Comparison of ENCODE assay signal across 23 cellular contexts in the genomic region with DNA sequence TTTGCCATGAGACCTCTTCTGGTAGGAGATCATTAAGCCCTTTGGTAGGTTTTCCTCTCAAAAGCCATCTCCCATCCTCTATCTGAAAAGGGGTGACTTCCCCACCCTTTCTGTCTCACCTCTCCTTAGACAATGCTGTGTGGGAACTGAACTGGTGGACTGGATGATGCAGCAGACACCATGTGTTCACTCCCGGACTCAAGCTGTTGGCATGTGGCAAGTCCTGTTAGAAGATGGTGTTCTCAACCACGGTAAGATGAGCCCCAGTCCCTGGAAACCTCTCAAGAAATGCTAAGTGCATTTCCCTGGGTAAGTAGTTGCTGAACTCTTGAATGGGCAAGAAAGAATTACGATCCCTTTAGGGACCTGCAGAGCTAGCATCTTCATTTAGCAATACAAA.
DNase-seq lines count a peak whose midpoint lies in the region; ATAC-seq, FAIRE-seq and TF ChIP-seq lines count a peak whose summit lies in the region.
"Had no signal": no experiment of that assay in that cellular context is flagged by ENCODE, and none has a peak within 500 bp of the region (broad histone marks: within the 10 kb centered on the region; RNA-seq: fewer than 3 reads in every experiment).

No MANE protein-coding gene starts in this region.

- H3K4me3 ChIP-seq in HepG2 (replicated peaks in 1 of 3; ENCODE audit: insufficient read depth in 1 of 3, low read depth in 2 of 3, low read length in 3 of 3) (no peak overlapping the region), right lobe of liver (no peak overlapping the region), OCI-LY3 (ENCODE audit: low read length) (peak overlapping the region; percentile 75), tibial nerve (no peak overlapping the region)
- H3K4me3 ChIP-seq: A549, Peyer's patch had no signal

- H3K9ac ChIP-seq in HepG2 (ENCODE audit: insufficient read depth, low read depth, low read length): no peak overlapping the region
- H3K9ac ChIP-seq in OCI-LY3 (ENCODE audit: low read length): peak overlapping the region; percentile 60

- H3K36me3 ChIP-seq in HepG2 (replicated peaks in 1 of 2; ENCODE audit: control insufficient read depth in 1 of 2, insufficient read depth in 2 of 2, low read length in 2 of 2) (no peaks in the 10 kb centered on the region), right lobe of liver (no peaks in the 10 kb centered on the region), OCI-LY3 (replicated peaks; ENCODE audit: low read depth, low read length) (no peaks in the 10 kb centered on the region), tibial nerve (no peaks in the 10 kb centered on the region)
- H3K36me3 ChIP-seq: Peyer's patch had no signal

- WGBS in HepG2 (ENCODE audit: low lambda C conversion rate): 34% methylated on average over 3 of the region's 3 CpGs
- 93% methylated on average over 2 of the region's 3 CpGs for WGBS in right lobe of liver (ENCODE audit: insufficient coverage, low coverage, low lambda C conversion rate, missing lambda C conversion rate)
- 85 to 86% methylated on average over 3 of the region's 3 CpGs for WGBS in tibial nerve, 2 donors

- BruUV-seq in HepG2 (replicated peaks; lab: Mats Ljungman, UMichigan): no TSS peak

- intact Hi-C loops in HepG2 (cut with micrococcal nuclease; ENCODE audit: unreplicated experiment): no loop called here
- intact Hi-C loops in right lobe of liver (cut with DNase I): no loop called here

- no peak for FAIRE-seq in HepG2 (lab: Jason Lieb, UNC)
- FAIRE-seq: A549, GM12891, H54 had no signal

- TF ChIP-seq POLR2A in HepG2 (IDR thresholded peaks at IDR 0.05; ENCODE audit: insufficient read depth in 1 of 2, low read depth in 2 of 2, low read length in 2 of 2): no peak
- TF ChIP-seq POLR2A in right lobe of liver (IDR thresholded peaks at IDR 0.05): no peak
- no peak for TF ChIP-seq POLR2A in tibial nerve (IDR thresholded peaks at IDR 0.05)

- ATAC-seq in HepG2 (no peak), right lobe of liver (no peak)
- ATAC-seq: A549; CD8-positive, alpha-beta T cell had no signal

- no peaks in the 10 kb centered on the region for H4K20me1 ChIP-seq in HepG2 (ENCODE audit: insufficient read depth, low read length)
- no peaks in the 10 kb centered on the region for H4K20me1 ChIP-seq in OCI-LY3 (ENCODE audit: insufficient read depth, low read length)

- no peak overlapping the region for H3K27ac ChIP-seq in HepG2 (ENCODE audit: extremely low read length, insufficient read depth, low read length)
- H3K27ac ChIP-seq in right lobe of liver: no peak overlapping the region
- peak overlapping the region; percentile 25 for H3K27ac ChIP-seq in OCI-LY3 (ENCODE audit: low read length)
- no peak overlapping the region for H3K27ac ChIP-seq in tibial nerve
- H3K27ac ChIP-seq: A549, Peyer's patch had no signal

- in situ Hi-C loops in HepG2 (cut with HindIII; ENCODE audit: extremely low pct_ligation_motif_present, low pct_unique_long_range_greater_than_20kb): no loop called here

- no peak overlapping the region for H3K4me2 ChIP-seq in HepG2 (ENCODE audit: low read depth, low read length)
- H3K4me2 ChIP-seq in OCI-LY3 (ENCODE audit: low read length): peak overlapping the region; percentile 97
- H3K4me2 ChIP-seq: A549 had no signal

- no peak overlapping the region for H2AFZ ChIP-seq in HepG2 (ENCODE audit: low read length)
- peak overlapping the region; percentile 77 for H2AFZ ChIP-seq in OCI-LY3 (ENCODE audit: low read depth, low read length)

- H3K9me3 ChIP-seq in HepG2 (ENCODE audit: low read length) (no peaks in the 10 kb centered on the region), right lobe of liver (no peaks in the 10 kb centered on the region), OCI-LY3 (ENCODE audit: insufficient read depth, low read length) (no peaks in the 10 kb centered on the region), tibial nerve (no peaks in the 10 kb centered on the region)
- H3K9me3 ChIP-seq: A549, Caco-2, Peyer's patch had no signal

- TF ChIP-seq EP300 in HepG2 (IDR thresholded peaks at IDR 0.05; ENCODE audit: low read depth in 2 of 2, low read length in 2 of 2) (no peak), HepG2 (CRISPR knock-in tag; IDR thresholded peaks at IDR 0.05; ENCODE audit: borderline replicate concordance) (no peak), tibial nerve (IDR thresholded peaks at IDR 0.05) (no peak)

- H3K79me2 ChIP-seq in HepG2 (ENCODE audit: insufficient read depth, low read length) (no peaks in the 10 kb centered on the region), OCI-LY3 (ENCODE audit: low read length) (no peaks in the 10 kb centered on the region)

- CTCF ChIA-PET in HepG2 (lab: Yijun Ruan, JAX; ENCODE audit: low intra/inter-chr PET ratio, low total read pairs): no interaction called here

- H3K27me3 ChIP-seq in HepG2 (ENCODE audit: control insufficient read depth in 1 of 2, insufficient read depth in 2 of 2, low read length in 2 of 2) (peaks cover 0 to 2% of the 10 kb centered on the region in 2 experiments; a peak in 1 of 5 replicates), right lobe of liver (no peaks in the 10 kb centered on the region), OCI-LY3 (ENCODE audit: low read depth, low read length) (no peaks in the 10 kb centered on the region), tibial nerve (no peaks in the 10 kb centered on the region)
- H3K27me3 ChIP-seq: Peyer's patch had no signal

- TF ChIP-seq CTCF in HepG2 (CRISPR knock-in tag; IDR thresholded peaks at IDR 0.05): no peak
- no peak for TF ChIP-seq CTCF in right lobe of liver (IDR thresholded peaks at IDR 0.05)
- TF ChIP-seq CTCF in OCI-LY3 (IDR thresholded peaks at IDR 0.05; ENCODE audit: low read depth, low read length): no peak
- no peak for TF ChIP-seq CTCF in tibial nerve (IDR thresholded peaks at IDR 0.05)

- no peak for TF ChIP-seq RAD21 in HepG2 (CRISPR knock-in tag; IDR thresholded peaks at IDR 0.05)

- POLR2A ChIA-PET in HepG2 (lab: Yijun Ruan, JAX): no interaction called here

- DNase-seq in HepG2 (ENCODE audit: low spot score) (no peak), right lobe of liver (no peak), myocyte (ENCODE audit: low read depth) (peak; percentile 32), tibial nerve (ENCODE audit: low spot score in 2 of 2) (no peak), A172 (ENCODE audit: low spot score) (no peak), NCI-H1436 treated with DMSO at 0.1 percent for 48 hours (lab: John Stamatoyannopoulos, UW) (no peak)
- DNase-seq: C1 segment of cervical spinal cord; Caco-2; CD8-positive, alpha-beta T cell; GF-D8; Karpas-422; NCI-H1092 treated with DMSO at 0.1 percent for 48 hours; NCI-H2029; NCI-H446; NCI-H524 treated with DMSO at 0.1 percent for 48 hours; OCI-M1; Peyer's patch; SHP77 treated with DMSO at 0.1 percent for 48 hours; T-helper 1 cell had no signal

- peaks cover 26% of the 10 kb centered on the region for H3K4me1 ChIP-seq in HepG2 (ENCODE audit: insufficient read depth, low read length)
- peaks cover 0 to 42% (median 20%) of the 10 kb centered on the region in 4 donors for H3K4me1 ChIP-seq in right lobe of liver
- H3K4me1 ChIP-seq in OCI-LY3 (ENCODE audit: low read length): peaks cover 26% of the 10 kb centered on the region
- H3K4me1 ChIP-seq in tibial nerve: peaks cover 0 to 23% (median 8%) of the 10 kb centered on the region in 4 donors
- H3K4me1 ChIP-seq: Caco-2 had no signal

TF ChIP-seq in HepG2, 621 proteins besides CTCF, POLR2A, EP300 and RAD21:
- no peak for TF ChIP-seq ZNF670 (CRISPR knock-in tag; IDR thresholded peaks at IDR 0.05; ENCODE audit: borderline replicate concordance)
- TF ChIP-seq GABPA (IDR thresholded peaks at IDR 0.05; ENCODE audit: low read depth, low read length): no peak
- TF ChIP-seq GABPA (CRISPR knock-in tag; IDR thresholded peaks at IDR 0.05; ENCODE audit: low read depth): no peak
- TF ChIP-seq CAMTA2 (CRISPR knock-in tag; IDR thresholded peaks at IDR 0.05; ENCODE audit: borderline replicate concordance): no peak
- TF ChIP-seq HNRNPH1 (optimal IDR thresholded peaks at IDR 0.05; ENCODE audit: low read depth, low read length): no peak
- no peak for TF ChIP-seq ZNF782 (CRISPR knock-in tag; IDR thresholded peaks at IDR 0.05; ENCODE audit: borderline replicate concordance)
- TF ChIP-seq, protein P1, sequence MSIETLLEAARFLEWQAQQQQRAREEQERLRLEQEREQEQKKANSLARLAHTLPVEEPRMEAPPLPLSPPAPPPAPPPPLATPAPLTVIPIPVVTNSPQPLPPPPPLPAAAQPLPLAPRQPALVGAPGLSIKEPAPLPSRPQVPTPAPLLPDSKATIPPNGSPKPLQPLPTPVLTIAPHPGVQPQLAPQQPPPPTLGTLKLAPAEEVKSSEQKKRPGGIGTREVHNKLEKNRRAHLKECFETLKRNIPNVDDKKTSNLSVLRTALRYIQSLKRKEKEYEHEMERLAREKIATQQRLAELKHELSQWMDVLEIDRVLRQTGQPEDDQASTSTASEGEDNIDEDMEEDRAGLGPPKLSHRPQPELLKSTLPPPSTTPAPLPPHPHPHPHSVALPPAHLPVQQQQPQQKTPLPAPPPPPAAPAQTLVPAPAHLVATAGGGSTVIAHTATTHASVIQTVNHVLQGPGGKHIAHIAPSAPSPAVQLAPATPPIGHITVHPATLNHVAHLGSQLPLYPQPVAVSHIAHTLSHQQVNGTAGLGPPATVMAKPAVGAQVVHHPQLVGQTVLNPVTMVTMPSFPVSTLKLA (IDR thresholded peaks at IDR 0.05): peak; percentile 90
- TF ChIP-seq HOXA9 (CRISPR knock-in tag; IDR thresholded peaks at IDR 0.05; ENCODE audit: borderline replicate concordance): no peak
